In genomic region chr5:134902071-134902801, GRCh38 we compare ENCODE assay signal across 11 cellular contexts. TPM values are rescaled to one million over a fixed set of nuclear protein-coding genes. Genes with fewer than 3 reads are reported as not detected.
A peak's percentile ranks its signal among the peaks of the same experiment; 100 is the strongest.
DNase-seq lines count a peak whose midpoint lies in the region; ATAC-seq and TF ChIP-seq lines count a peak whose summit lies in the region.
"Had no signal": no experiment of that assay in that cellular context is flagged by ENCODE, and none has a peak within 500 bp of the region (broad histone marks: within the 10 kb centered on the region; RNA-seq: fewer than 3 reads in every experiment).

No MANE protein-coding gene starts in this region.

- intact Hi-C loops in activated CD4-positive, alpha-beta T cell treated with anti-CD3 and anti-CD28 coated beads, Interleukin-2, amount 10 ng/mL, durations not matched to agents 24 days and 14 days (cut with micrococcal nuclease) = loop anchor here (10.0 kb wide), 1 partner anchor 297 kb away; no protein-coding TSS in a partner anchor
- intact Hi-C loops in posterior vena cava (cut with DNase I) (no loop called here), aorta (cut with DNase I) (loop anchor here in 1 of 2 donors (5.0 to 10.0 kb wide), 2 partner anchors 55 to 107 kb away; partner anchors contain the start of gene C5orf24), sigmoid colon (cut with DNase I) (no loop called here)

- H3K27ac Mint-ChIP-seq in activated CD4-positive, alpha-beta T cell treated with anti-CD3 and anti-CD28 coated beads, Interleukin-2, amount 10 ng/mL, durations not matched to agents 24 days and 14 days = peak overlapping the region; percentile 69

- no peaks in the 10 kb centered on the region for H3K36me3 ChIP-seq in aorta (ENCODE audit: control insufficient read depth in 1 of 2, insufficient read depth in 2 of 2, low read length in 1 of 2)
- peaks cover 0 to 46% (median 8%) of the 10 kb centered on the region in 4 donors for H3K36me3 ChIP-seq in sigmoid colon

- DNase-seq in activated CD4-positive, alpha-beta T cell treated with anti-CD3 and anti-CD28 coated beads, Interleukin-2, amount 10 ng/mL, durations not matched to agents 24 days and 14 days = no peak
- DNase-seq in activated CD4-positive, alpha-beta T cell treated with anti-CD3 and anti-CD28 coated beads for 1 hour = no peak
- DNase-seq in UCSD-AML1 (lab: John Stamatoyannopoulos, UW; ENCODE audit: unreplicated experiment) = peak; percentile 20
- DNase-seq in posterior vena cava (ENCODE audit: low spot score) = peak; percentile 54
- no peak for DNase-seq in aorta
- DNase-seq in sigmoid colon = no peak
- DNase-seq: midbrain had no signal

- H3K27me3 ChIP-seq in aorta (ENCODE audit: control insufficient read depth in 1 of 2, insufficient read depth in 2 of 2, low read length in 1 of 2) (no peaks in the 10 kb centered on the region), sigmoid colon (no peaks in the 10 kb centered on the region)
- H3K27me3 ChIP-seq: dorsolateral prefrontal cortex had no signal

- ATAC-seq in HG03196 (IDR thresholded peaks at IDR 0.05; ENCODE audit: unreplicated experiment) (peak; percentile 27), GM19324 (IDR thresholded peaks at IDR 0.05; ENCODE audit: low FRiP score, unreplicated experiment) (no peak), aorta (ENCODE audit: low FRiP score) (no peak)

- H3K4me3 Mint-ChIP-seq in activated CD4-positive, alpha-beta T cell treated with anti-CD3 and anti-CD28 coated beads, Interleukin-2, amount 10 ng/mL, durations not matched to agents 24 days and 14 days = peak overlapping the region; percentile 18

- peaks cover 14% of the 10 kb centered on the region for H3K4me1 Mint-ChIP-seq in activated CD4-positive, alpha-beta T cell treated with anti-CD3 and anti-CD28 coated beads, Interleukin-2, amount 10 ng/mL, durations not matched to agents 24 days and 14 days

- no peak for TF ChIP-seq POLR2A in sigmoid colon (IDR thresholded peaks at IDR 0.05)

- no peak overlapping the region for H3K4me3 ChIP-seq in aorta (ENCODE audit: low read length in 2 of 2)
- no peak overlapping the region for H3K4me3 ChIP-seq in sigmoid colon
- H3K4me3 ChIP-seq: dorsolateral prefrontal cortex, SK-N-MC had no signal

- no peaks in the 10 kb centered on the region for H3K4me1 ChIP-seq in aorta (ENCODE audit: control insufficient read depth in 1 of 2, insufficient read depth in 2 of 2, low read length in 2 of 2)
- peaks cover 0 to 6% (median 0%) of the 10 kb centered on the region in 4 donors for H3K4me1 ChIP-seq in sigmoid colon

- no peak for TF ChIP-seq EP300 in sigmoid colon (IDR thresholded peaks at IDR 0.05)

- peaks cover 17% of the 10 kb centered on the region for H3K36me3 Mint-ChIP-seq in activated CD4-positive, alpha-beta T cell treated with anti-CD3 and anti-CD28 coated beads, Interleukin-2, amount 10 ng/mL, durations not matched to agents 24 days and 14 days (ENCODE audit: low read depth)

- 76 to 78% methylated on average over 10 of the region's 10 CpGs for WGBS in aorta, 2 donors
- 66 to 88% methylated on average over 10 of the region's 10 CpGs for WGBS in sigmoid colon, 2 donors

- H3K9me3 ChIP-seq in aorta (ENCODE audit: control insufficient read depth, low read length) (no peaks in the 10 kb centered on the region), sigmoid colon (no peaks in the 10 kb centered on the region)

- H3K27ac ChIP-seq in aorta (ENCODE audit: low read depth in 1 of 2, low read length in 2 of 2) (no peak overlapping the region), sigmoid colon (no peak overlapping the region)
- H3K27ac ChIP-seq: SK-N-MC had no signal

- TF ChIP-seq CTCF in sigmoid colon (IDR thresholded peaks at IDR 0.05) = no peak

- H3K27me3 Mint-ChIP-seq in activated CD4-positive, alpha-beta T cell treated with anti-CD3 and anti-CD28 coated beads, Interleukin-2, amount 10 ng/mL, durations not matched to agents 24 days and 14 days = no peaks in the 10 kb centered on the region

- no peaks in the 10 kb centered on the region for H3K9me3 Mint-ChIP-seq in activated CD4-positive, alpha-beta T cell treated with anti-CD3 and anti-CD28 coated beads, Interleukin-2, amount 10 ng/mL, durations not matched to agents 24 days and 14 days

RNA-seq across cellular contexts. Expression of gene PCBD2, which starts 2.7 kb away (rescaled TPM):
- total RNA-seq in activated CD4-positive, alpha-beta T cell treated with anti-CD3 and anti-CD28 coated beads, Interleukin-2, amount 10 ng/mL, durations not matched to agents 24 days and 14 days = 11.0 and 14.1 TPM in 2 replicates
- total RNA-seq in posterior vena cava = 1 to 10 TPM; 7.4 to 8.8 TPM
- 1 to 10 TPM; 7.5 to 9.2 TPM for total RNA-seq in aorta
- polyA plus RNA-seq in aorta = 1 to 10 TPM; 2.8 to 2.9 TPM
- 10 to 100 TPM in 1 of 4 donors, 1 to 10 TPM in 3; 4.2 to 10.8 (median 7.8) TPM for total RNA-seq in sigmoid colon
- 10 to 100 TPM in 1 of 3 donors, 1 to 10 TPM in 2; 7.6 to 10.6 (median 8.4) TPM for polyA plus RNA-seq in sigmoid colon

RNA-seq across cellular contexts. Expression of gene TXNDC15, which starts 28.1 kb away (rescaled TPM):
- 46.2 and 51.3 TPM in 2 replicates for total RNA-seq in activated CD4-positive, alpha-beta T cell treated with anti-CD3 and anti-CD28 coated beads, Interleukin-2, amount 10 ng/mL, durations not matched to agents 24 days and 14 days
- total RNA-seq in posterior vena cava (100 to 1,000 TPM in 1 of 2 donors, 10 to 100 TPM in 1; 76.7 to 103 TPM), aorta (10 to 100 TPM; 79.2 to 79.6 TPM), sigmoid colon (100 to 1,000 TPM in 2 of 4 donors, 10 to 100 TPM in 2; 69.0 to 123 (median 95.4) TPM)
- polyA plus RNA-seq in aorta (100 to 1,000 TPM in 1 of 2 donors, 10 to 100 TPM in 1; 67.7 to 122 TPM), sigmoid colon (10 to 100 TPM; 13.6 to 43.6 (median 24.6) TPM)

RNA-seq across cellular contexts. Expression of gene C5orf24, which starts 56.5 kb away (rescaled TPM):
- total RNA-seq in activated CD4-positive, alpha-beta T cell treated with anti-CD3 and anti-CD28 coated beads, Interleukin-2, amount 10 ng/mL, durations not matched to agents 24 days and 14 days = 38.7 and 43.9 TPM in 2 replicates
- 10 to 100 TPM; 53.1 to 58.7 TPM for total RNA-seq in posterior vena cava
- 10 to 100 TPM; 59.0 to 71.4 TPM for total RNA-seq in aorta
- 10 to 100 TPM; 32.6 to 33.3 TPM for polyA plus RNA-seq in aorta
- 10 to 100 TPM; 38.0 to 82.0 (median 70.8) TPM for total RNA-seq in sigmoid colon
- 10 to 100 TPM; 12.6 to 15.7 (median 15.0) TPM for polyA plus RNA-seq in sigmoid colon

Comparison
In these comparisons a context has a peak if more than half of its experiments do, and no peak if none do; other contexts are left out.
1. DNase-seq: peak in UCSD-AML1 (single experiment) and posterior vena cava (single experiment); none in activated CD4-positive, alpha-beta T cell treated with anti-CD3 and anti-CD28 coated beads, Interleukin-2, amount 10 ng/mL, durations not matched to agents 24 days and 14 days (single experiment), activated CD4-positive, alpha-beta T cell treated with anti-CD3 and anti-CD28 coated beads for 1 hour (single experiment), aorta (0 of 2) and sigmoid colon (single experiment).